In the genomic region with DNA sequence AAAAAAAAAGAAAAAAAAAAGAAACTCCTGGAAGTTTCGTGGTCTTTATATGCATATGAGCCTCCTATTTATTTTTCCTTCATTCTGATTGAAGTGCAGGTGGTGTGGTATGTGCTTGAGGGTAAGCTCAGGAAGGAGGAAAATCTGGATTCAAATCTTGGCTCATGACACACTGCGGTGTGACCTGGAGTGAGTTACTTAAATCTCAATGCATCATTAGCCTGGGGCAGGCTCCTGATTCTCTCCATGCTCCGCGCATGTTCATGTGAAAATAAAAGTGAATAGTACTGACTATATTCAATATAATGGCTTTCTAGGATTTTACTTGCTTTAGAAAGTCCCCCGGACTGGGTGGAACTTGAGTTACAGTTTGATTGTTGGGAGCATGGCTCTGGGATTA, we compare ENCODE assay signal across 7 cellular contexts.
"Had no signal": no experiment of that assay in that cellular context is flagged by ENCODE, and none has a peak within 500 bp of the region (broad histone marks: within the 10 kb centered on the region; RNA-seq: fewer than 3 reads in every experiment).

No MANE protein-coding gene starts in this region.

- H3K36me3 ChIP-seq: HAP-1 had no signal

- ATAC-seq: HCT116 had no signal

- H2AFZ ChIP-seq: GM23248 had no signal

- H3K27ac ChIP-seq: GM23248 had no signal

- H3K9me3 ChIP-seq: HAP-1 had no signal

- H3K4me3 ChIP-seq: GM23248, HAP-1 had no signal

- H3K9ac ChIP-seq: GM23248 had no signal

- DNase-seq: GM23248, GOT3, H7, HFFc6, IMR-90 had no signal
